Comparison of ENCODE assay signal across 7 cellular contexts in genomic region chr12:44961887-44962286, GRCh38.
"Had no signal": no experiment of that assay in that cellular context is flagged by ENCODE, and none has a peak within 500 bp of the region (broad histone marks: within the 10 kb centered on the region; RNA-seq: fewer than 3 reads in every experiment).

No MANE protein-coding gene starts in this region.

- H3K4me3 ChIP-seq: HAP-1, K562 had no signal

- H3K36me3 ChIP-seq: HAP-1 had no signal

- ATAC-seq: HCT116, K562 had no signal

- H3K4me1 ChIP-seq: HAP-1 had no signal

- DNase-seq: GOT3, H7, HFFc6, IMR-90 had no signal

- H3K9me3 ChIP-seq: HAP-1 had no signal
